Comparison of ENCODE assay signal across 22 cellular contexts in the genomic region with DNA sequence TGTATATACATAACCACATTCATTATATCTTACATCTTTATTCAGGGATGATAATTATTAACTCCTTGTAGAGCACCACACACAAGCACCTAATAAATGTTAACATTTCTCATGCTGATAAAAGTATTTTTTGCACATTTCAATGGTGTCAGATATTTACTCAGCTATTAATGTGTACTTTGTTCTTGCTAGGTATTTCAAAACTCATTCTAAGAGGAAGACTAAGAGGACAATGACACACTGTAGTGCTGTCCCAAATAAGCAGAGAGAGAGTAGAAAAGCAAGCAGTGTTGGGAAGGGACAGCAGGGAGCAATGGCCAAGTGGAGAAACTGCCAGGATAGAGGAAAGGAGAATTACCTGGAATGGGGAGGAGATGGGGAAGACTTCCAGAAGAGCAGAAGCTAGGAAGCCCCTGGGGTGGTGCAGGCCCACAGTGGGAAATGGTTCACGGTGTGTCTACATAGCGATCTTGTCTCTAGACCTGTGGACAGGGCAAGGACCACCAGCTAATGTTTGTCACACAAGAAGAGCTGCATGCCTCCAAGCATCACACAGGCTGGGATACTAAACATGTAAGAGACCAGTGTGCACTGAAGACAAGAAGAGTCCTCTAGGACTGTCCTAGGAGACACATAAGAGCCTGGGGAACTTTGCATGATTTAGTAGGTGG.
"Had no signal": no experiment of that assay in that cellular context is flagged by ENCODE, and none has a peak within 500 bp of the region (broad histone marks: within the 10 kb centered on the region; RNA-seq: fewer than 3 reads in every experiment).

No MANE protein-coding gene starts in this region.

- H3K9me3 Mint-ChIP-seq: neural progenitor cell; stimulated activated naive CD8-positive, alpha-beta T cell treated with anti-CD3 and anti-CD28 coated beads, Interleukin-15, amount 100 ng/mL, for 72 hours had no signal

- H2AFZ ChIP-seq: neural progenitor cell had no signal

- H3K4me1 Mint-ChIP-seq: neural progenitor cell; stimulated activated naive CD8-positive, alpha-beta T cell treated with anti-CD3 and anti-CD28 coated beads, Interleukin-15, amount 100 ng/mL, for 72 hours had no signal

- H3K9me3 ChIP-seq: prostate gland, tibial artery had no signal

- H3K4me2 ChIP-seq: neural progenitor cell had no signal

- H3K27me3 ChIP-seq: esophagus muscularis mucosa, neural progenitor cell, tibial artery had no signal

- ATAC-seq: left cardiac atrium; naive thymus-derived CD4-positive, alpha-beta T cell; stimulated activated naive CD8-positive, alpha-beta T cell treated with anti-CD3 and anti-CD28 coated beads, Interleukin-15, amount 100 ng/mL, for 72 hours; T-cell had no signal

- DNase-seq: activated CD4-positive, alpha-beta T cell treated with anti-CD3 and anti-CD28 coated beads, Interleukin-2, amount 50 U/mL, for 4 hours; activated CD8-positive, alpha-beta memory T cell treated with anti-CD3 and anti-CD28 coated beads for 24 hours; activated CD8-positive, alpha-beta memory T cell treated with anti-CD3 and anti-CD28 coated beads, Interleukin-2, amount 50 U/mL, for 4 hours; activated naive CD4-positive, alpha-beta T cell; activated T-cell treated with anti-CD3 and anti-CD28 coated beads, Interleukin-2, amount 50 U/mL, for 24 hours; cerebellar nuclear complex; hypothalamus; islet precursor cell; left cardiac atrium; naive thymus-derived CD4-positive, alpha-beta T cell; stimulated activated CD4-positive, alpha-beta T cell treated with anti-CD3 and anti-CD28 coated beads, Interleukin-12 subunit alpha, Interleukin-12 subunit beta, amount 100 ng/mL, for 4 hours; stimulated activated CD4-positive, alpha-beta T cell treated with anti-CD3 and anti-CD28 coated beads, Interleukin-4, amount 100 ng/mL, for 4 hours; stimulated activated naive CD8-positive, alpha-beta T cell treated with anti-CD3 and anti-CD28 coated beads, Interleukin-15, amount 100 ng/mL, for 72 hours; T-cell; tibial artery had no signal

- H3K36me3 ChIP-seq: prostate gland had no signal

- H3K27ac ChIP-seq: coronary artery, esophagus muscularis mucosa, neural progenitor cell, prostate gland, tibial artery had no signal

- H3K4me3 ChIP-seq: coronary artery, esophagus muscularis mucosa, lung, neural progenitor cell, prostate gland, tibial artery had no signal

- H3K27ac Mint-ChIP-seq: activated naive CD8-positive, alpha-beta T cell; activated T-cell treated with anti-CD3 and anti-CD28 coated beads, Interleukin-2, amount 50 U/mL, for 24 hours; activated T-helper 2 cell treated with anti-CD3 and anti-CD28 coated beads, Interferon-gamma antibody, Interleukin-2, Interleukin-4, amounts not matched to agents 10 μg/mL and 5 μg/mL and 100 μg/mL, durations not matched to agents 14 hours and 24 hours and 36 hours; neural progenitor cell; stimulated activated naive CD8-positive, alpha-beta T cell treated with anti-CD3 and anti-CD28 coated beads, Interleukin-15, amount 100 ng/mL, for 72 hours; T-cell had no signal

- H3K4me1 ChIP-seq: esophagus muscularis mucosa, neural progenitor cell, prostate gland, tibial artery had no signal

- H3K27me3 Mint-ChIP-seq: activated naive CD8-positive, alpha-beta T cell; activated T-cell treated with anti-CD3 and anti-CD28 coated beads, Interleukin-2, amount 50 U/mL, for 24 hours; naive thymus-derived CD4-positive, alpha-beta T cell; stimulated activated naive CD8-positive, alpha-beta T cell treated with anti-CD3 and anti-CD28 coated beads, Interleukin-15, amount 100 ng/mL, for 72 hours; T-cell had no signal

- H3K4me3 Mint-ChIP-seq: activated naive CD8-positive, alpha-beta T cell; activated T-cell treated with anti-CD3 and anti-CD28 coated beads, Interleukin-2, amount 50 U/mL, for 24 hours; naive thymus-derived CD4-positive, alpha-beta T cell; neural progenitor cell; stimulated activated naive CD8-positive, alpha-beta T cell treated with anti-CD3 and anti-CD28 coated beads, Interleukin-15, amount 100 ng/mL, for 72 hours; T-cell had no signal

- H3K9ac ChIP-seq: neural progenitor cell had no signal
